In the genomic region with DNA sequence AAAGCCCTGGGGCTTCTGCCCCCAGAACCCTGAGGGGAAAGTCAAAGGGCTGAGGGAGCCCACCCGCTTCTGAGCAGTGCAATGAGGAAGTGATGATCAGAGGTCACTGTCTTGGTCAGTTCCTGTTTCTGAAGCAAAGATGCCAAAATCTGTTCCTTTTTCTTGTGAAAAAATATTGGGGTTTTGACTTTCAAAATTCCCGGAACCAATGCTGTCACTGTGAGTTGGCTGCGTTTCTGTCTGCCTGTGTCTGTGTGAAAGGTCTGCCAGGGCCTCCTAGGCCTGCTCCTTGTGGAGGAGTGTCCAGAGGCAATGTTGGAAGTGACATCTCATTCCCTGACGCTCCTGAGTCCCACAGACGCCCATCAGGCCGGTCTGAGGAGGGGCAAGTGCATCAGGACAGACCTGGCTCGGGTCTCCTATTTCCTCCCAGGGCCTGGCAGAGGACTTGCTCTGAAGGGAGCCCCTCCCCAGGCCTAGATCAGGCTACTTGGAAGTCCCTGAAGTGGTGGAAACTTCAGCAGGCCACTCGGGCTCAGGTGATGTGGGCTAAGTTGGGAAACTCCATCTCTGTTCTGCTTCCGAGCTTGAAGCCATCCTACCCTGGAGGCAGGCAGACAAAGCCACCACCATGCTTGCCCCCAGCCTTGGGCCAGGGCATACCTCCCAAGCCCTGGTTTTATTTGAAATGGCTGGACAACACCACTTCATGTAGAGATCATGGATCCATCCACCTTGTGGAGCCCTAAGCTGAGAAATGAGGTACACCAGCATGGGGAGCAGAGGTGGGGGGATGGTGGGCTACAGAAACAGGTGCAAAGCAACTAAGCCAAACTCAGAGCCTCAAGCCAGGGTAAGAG, we compare ENCODE assay signal across 8 cellular contexts. TPM values are rescaled to one million over a fixed set of nuclear protein-coding genes. Genes with fewer than 3 reads are reported as not detected.
A peak's percentile ranks its signal among the peaks of the same experiment; 100 is the strongest.
DNase-seq lines count a peak whose midpoint lies in the region; ATAC-seq and TF ChIP-seq lines count a peak whose summit lies in the region.
"Had no signal": no experiment of that assay in that cellular context is flagged by ENCODE, and none has a peak within 500 bp of the region (broad histone marks: within the 10 kb centered on the region; RNA-seq: fewer than 3 reads in every experiment).

No MANE protein-coding gene starts in this region.

- H3K9me3 Mint-ChIP-seq in activated B cell treated with CpG ODN at 0.5 μM for 24 hours, result no peaks in the 10 kb centered on the region

- POLR2A ChIA-PET in IMR-90 (lab: Charles Lee; ENCODE audit: unreplicated experiment), result no interaction called here
- POLR2A ChIA-PET in activated B cell treated with CpG ODN at 0.5 μM for 24 hours (lab: Charles Lee), result interaction anchor here (0.6 to 2.8 kb wide), 8 partner anchors 11 to 712 kb away, joined by 3 to 18 read pairs (median 6); a partner anchor contains a TSS

- H4K8ac ChIP-seq in IMR-90 (ENCODE audit: low read depth in 2 of 2, low read length in 2 of 2), result peak overlapping the region; percentile 71 to 76

- no peak overlapping the region for H3K56ac ChIP-seq in IMR-90 (ENCODE audit: extremely low read depth, insufficient read depth, low read length)

- H3K36me3 ChIP-seq in IMR-90 (ENCODE audit: control insufficient read depth, insufficient read depth, low read length) (no peaks in the 10 kb centered on the region), stomach (no peaks in the 10 kb centered on the region)

- H2BK5ac ChIP-seq in IMR-90 (ENCODE audit: low read depth, low read length, poor library complexity, severe bottlenecking), result peak overlapping the region; percentile 19

- peak overlapping the region; percentile 64 for H3K4me3 Mint-ChIP-seq in activated B cell treated with CpG ODN at 0.5 μM for 24 hours

- no peak overlapping the region for H3K4me3 ChIP-seq in IMR-90 (ENCODE audit: insufficient read depth, low read depth, low read length)
- no peak overlapping the region for H3K4me3 ChIP-seq in stomach

- intact Hi-C loops in IMR-90 (cut with micrococcal nuclease) (loop anchor here (10.0 kb wide), 2 partner anchors 196 to 396 kb away; a partner anchor contains a TSS), activated B cell treated with CpG ODN at 0.5 μM for 24 hours (cut with micrococcal nuclease) (loop anchor here (5.0 to 10.0 kb wide), 2 partner anchors 394 to 566 kb away; a partner anchor contains a TSS), stomach (cut with DNase I; ENCODE audit: low total_unique reads) (loop anchor here (10.0 kb wide), 1 partner anchor 236 kb away; no protein-coding TSS in a partner anchor)

- H3K9me3 ChIP-seq in IMR-90 (ENCODE audit: control insufficient read depth, insufficient read depth, low read length), result no peaks in the 10 kb centered on the region; the same call in 1 of the 2 replicates
- H3K9me3 ChIP-seq in stomach, result no peaks in the 10 kb centered on the region

- H3K27ac Mint-ChIP-seq in activated B cell treated with CpG ODN at 0.5 μM for 24 hours, result peak overlapping the region; percentile 88

- H3K27me3 ChIP-seq in IMR-90 (ENCODE audit: control insufficient read depth, insufficient read depth, low read length) (no peaks in the 10 kb centered on the region), stomach (no peaks in the 10 kb centered on the region)

- peak overlapping the region; percentile 62 for H4K5ac ChIP-seq in IMR-90 (ENCODE audit: low read depth, low read length)

- H3K79me1 ChIP-seq in IMR-90 (ENCODE audit: low read depth in 1 of 2, low read length in 2 of 2), result no peaks in the 10 kb centered on the region; a peak in 1 of 4 replicates

- peaks cover 6% of the 10 kb centered on the region for H3K9me1 ChIP-seq in IMR-90 (ENCODE audit: insufficient read depth, low read length)

- H2AK5ac ChIP-seq in IMR-90 (ENCODE audit: low read depth, low read length), result peak overlapping the region; percentile 69

- peak overlapping the region; percentile 24 for H3K18ac ChIP-seq in IMR-90 (ENCODE audit: low read depth, low read length)

- H3K23ac ChIP-seq in IMR-90 (ENCODE audit: low read depth, low read length), result peak overlapping the region; percentile 68

- H3K14ac ChIP-seq in IMR-90 (replicated peaks; ENCODE audit: low read depth, low read length), result peak overlapping the region; percentile 65; the same call in 1 of the 2 replicates

- no peak for TF ChIP-seq RAD21 in IMR-90 (IDR thresholded peaks at IDR 0.05; ENCODE audit: low read length)

- no peaks in the 10 kb centered on the region for H3K27me3 Mint-ChIP-seq in activated B cell treated with CpG ODN at 0.5 μM for 24 hours

- BruUV-seq in IMR-90 (replicated peaks; lab: Mats Ljungman, UMichigan), result no TSS peak

- dilution Hi-C loops in IMR-90 (cut with HindIII; ENCODE audit: low sequenced_read_pairs, unreplicated experiment), result loop anchor here (25.0 kb wide), 1 partner anchor 212 kb away; no protein-coding TSS in a partner anchor

- H3K4me1 Mint-ChIP-seq in activated B cell treated with CpG ODN at 0.5 μM for 24 hours, result peaks cover 59% of the 10 kb centered on the region

- WGBS in IMR-90 (ENCODE audit: extremely low coverage in 2 of 2, insufficient read length in 1 of 2), 2 experiments, result 61% methylated on average over 2 of the region's 9 CpGs; no CpG with 5 or more reads in 1 of the 2 experiments
- 44 to 67% (median 59%) methylated on average over 5 to 9 of the region's 9 CpGs for WGBS in stomach, 5 donors

- TF ChIP-seq CTCF in IMR-90 (conservative IDR thresholded peaks at IDR 0.05; ENCODE audit: low read depth, low read length) (no peak), activated B cell treated with CpG ODN at 0.5 μM for 24 hours (IDR thresholded peaks at IDR 0.05) (no peak), stomach (IDR thresholded peaks at IDR 0.05) (no peak)

- peak overlapping the region; percentile 87 for H2BK120ac ChIP-seq in IMR-90 (ENCODE audit: low read depth, low read length)

- DNase-seq in IMR-90 (no peak), activated B cell treated with CpG ODN at 0.5 μM for 24 hours (no peak), left kidney (ENCODE audit: low read depth, low spot score) (peak; percentile 66), stomach (no peak), cortex of kidney (lab: John Stamatoyannopoulos, UW) (no peak), hepatic stellate cell (ENCODE audit: low spot score) (no peak)
- DNase-seq in central memory CD4-positive, alpha-beta T cell, result no peak
- DNase-seq: NCI-H69 had no signal

- H4K91ac ChIP-seq in IMR-90 (ENCODE audit: insufficient read depth, low read depth, low read length), result peak overlapping the region; percentile 80

- H4K20me1 ChIP-seq in IMR-90 (ENCODE audit: insufficient read depth, low read length), result no peaks in the 10 kb centered on the region

- in situ Hi-C loops in IMR-90 (cut with MboI; ENCODE audit: low sequenced_read_pairs), result loop anchor here (5.0 kb wide), 1 partner anchor 224 kb away; no protein-coding TSS in a partner anchor

- no peak overlapping the region for H3K4me2 ChIP-seq in IMR-90 (ENCODE audit: low read depth, low read length)

- peak overlapping the region; percentile 84 for H2AK9ac ChIP-seq in IMR-90 (replicated peaks; ENCODE audit: low read depth, low read length, poor library complexity)

- H3K4ac ChIP-seq in IMR-90 (ENCODE audit: low read depth, low read length), result peak overlapping the region; percentile 76

- no peak overlapping the region for H3K9ac ChIP-seq in IMR-90 (ENCODE audit: low read depth, low read length)

- no peak for ATAC-seq in IMR-90 (ENCODE audit: low read depth)
- no peak for ATAC-seq in activated B cell treated with CpG ODN at 0.5 μM for 24 hours (ENCODE audit: low read depth)

- peaks cover 23% of the 10 kb centered on the region for H3K4me1 ChIP-seq in IMR-90 (ENCODE audit: control insufficient read depth, insufficient read depth, low read length)
- peaks cover 19 to 90% (median 41%) of the 10 kb centered on the region in 4 donors for H3K4me1 ChIP-seq in stomach

- H2BK15ac ChIP-seq in IMR-90 (ENCODE audit: low read depth, low read length), result peak overlapping the region; percentile 82; the same call in 2 of the 3 replicates

- peak overlapping the region; percentile 38 for H2BK20ac ChIP-seq in IMR-90 (ENCODE audit: low read depth, low read length)

- TF ChIP-seq POLR2A in IMR-90 (IDR thresholded peaks at IDR 0.05; ENCODE audit: low read depth, low read length), result no peak
- TF ChIP-seq POLR2A in stomach (IDR thresholded peaks at IDR 0.05), result no peak

- H3K27ac ChIP-seq in IMR-90 (ENCODE audit: insufficient read depth, low read length) (no peak overlapping the region), stomach (peak overlapping the region; percentile 3 to 90 (median 82))

- H2AFZ ChIP-seq in IMR-90 (replicated peaks; ENCODE audit: low read length, poor library complexity), result peak overlapping the region; percentile 80

- H3K36me3 Mint-ChIP-seq in activated B cell treated with CpG ODN at 0.5 μM for 24 hours (ENCODE audit: low read depth), result no peaks in the 10 kb centered on the region

- CTCF ChIA-PET in IMR-90 (lab: Yijun Ruan, JAX), result no interaction called here
- CTCF ChIA-PET in activated B cell treated with CpG ODN at 0.5 μM for 24 hours (lab: Charles Lee), result interaction anchor here (0.6 to 5.8 kb wide), 7 partner anchors 8 to 142 kb away, joined by 3 to 104 read pairs (median 3); no protein-coding TSS in a partner anchor

- TF ChIP-seq EP300 in stomach (IDR thresholded peaks at IDR 0.05), result no peak

TF ChIP-seq in IMR-90, 13 proteins besides CTCF, POLR2A, EP300 and RAD21 (continues in another document):
- TF ChIP-seq MAFK (IDR thresholded peaks at IDR 0.05; ENCODE audit: low read depth, low read length) (no peak), RCOR1 (IDR thresholded peaks at IDR 0.05; ENCODE audit: insufficient replicate concordance, low read length) (no peak), BHLHE40 (IDR thresholded peaks at IDR 0.05; ENCODE audit: low read depth, low read length) (no peak), NFE2L2 (IDR thresholded peaks at IDR 0.05; ENCODE audit: low read depth, low read length) (no peak), CHD1 (IDR thresholded peaks at IDR 0.05; ENCODE audit: low read depth, low read length) (no peak), MXI1 (IDR thresholded peaks at IDR 0.05; ENCODE audit: borderline replicate concordance, low read depth, low read length) (no peak)
- TF ChIP-seq, protein P1, sequence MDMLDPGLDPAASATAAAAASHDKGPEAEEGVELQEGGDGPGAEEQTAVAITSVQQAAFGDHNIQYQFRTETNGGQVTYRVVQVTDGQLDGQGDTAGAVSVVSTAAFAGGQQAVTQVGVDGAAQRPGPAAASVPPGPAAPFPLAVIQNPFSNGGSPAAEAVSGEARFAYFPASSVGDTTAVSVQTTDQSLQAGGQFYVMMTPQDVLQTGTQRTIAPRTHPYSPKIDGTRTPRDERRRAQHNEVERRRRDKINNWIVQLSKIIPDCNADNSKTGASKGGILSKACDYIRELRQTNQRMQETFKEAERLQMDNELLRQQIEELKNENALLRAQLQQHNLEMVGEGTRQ (IDR thresholded peaks at IDR 0.05; ENCODE audit: low read depth, low read length), result no peak

RNA-seq across cellular contexts. Expression of a gene that starts 51.0 kb away (rescaled TPM):
- total RNA-seq in IMR-90 (2012; rRNA removed) (50.3 and 55.6 TPM in 2 replicates), activated B cell treated with CpG ODN at 0.5 μM for 24 hours (0.24 TPM in 1 of 2 replicates, not detected in the other), stomach (100 to 1,000 TPM in 1 of 5 donors, 10 to 100 TPM in 4; 25.1 to 176 (median 66.8) TPM)
- polyA plus RNA-seq in IMR-90 (2012; rRNA removed) (67.4 and 95.7 TPM in 2 replicates), stomach (10 to 100 TPM; 15.4 to 36.4 (median 31.7) TPM)
- polyA plus RNA-seq in IMR-90 (2012; cell fraction: cytosol; rRNA removed), result 40.2 and 112 TPM in 2 replicates
- 310 and 597 TPM in 2 replicates for polyA plus RNA-seq in IMR-90 (2012; cell fraction: nucleus; rRNA removed; ENCODE audit: low replicate concordance)

Comparison
In these comparisons a context has a peak if more than half of its experiments do, and no peak if none do; other contexts are left out.
1. RNA of a gene that starts 51.0 kb away (total RNA-seq): 25.1 to 176 TPM in stomach and 50.3 to 55.6 TPM in IMR-90; 0.24 TPM in activated B cell treated with CpG ODN at 0.5 μM for 24 hours; every median in the first group is over 10 times any median in the second.